9 cellular contexts compared by ENCODE assay signal in genomic region chr2:60992985-60993392, GRCh38. TPM values are rescaled to one million over a fixed set of nuclear protein-coding genes. Genes with fewer than 3 reads are reported as not detected.
A peak's percentile ranks its signal among the peaks of the same experiment; 100 is the strongest.
DNase-seq lines count a peak whose midpoint lies in the region; ATAC-seq and TF ChIP-seq lines count a peak whose summit lies in the region.
"Had no signal": no experiment of that assay in that cellular context is flagged by ENCODE, and none has a peak within 500 bp of the region (broad histone marks: within the 10 kb centered on the region; RNA-seq: fewer than 3 reads in every experiment).

No MANE protein-coding gene starts in this region.

- intact Hi-C loops in Right ventricle myocardium inferior (cut with DNase I) (no loop called here), upper lobe of right lung (cut with DNase I) (loop anchor here (10.0 kb wide), 1 partner anchor 278 kb away; no protein-coding TSS in a partner anchor), transverse colon (cut with DNase I; ENCODE audit: low total_unique reads) (no loop called here)
- intact Hi-C loops in activated CD8-positive, alpha-beta T cell treated with anti-CD3 and anti-CD28 coated beads for 36 hours (cut with micrococcal nuclease) = loop anchor here (10.0 kb wide), 1 partner anchor 108 kb away; the partner anchor contains the start of gene REL

- in situ Hi-C loops in transverse colon (cut with MboI; ENCODE audit: low pct_ligation_motif_present in 1 of 4, low pct_unique_long_range_greater_than_20kb in 1 of 4, low sequenced_read_pairs in 3 of 4) = loop anchor here (10.0 kb wide), 3 partner anchors 188 to 288 kb away; no protein-coding TSS in a partner anchor

- POLR2A ChIA-PET in activated CD8-positive, alpha-beta T cell treated with anti-CD3 and anti-CD28 coated beads for 36 hours (lab: Charles Lee) = interaction anchor here (1.1 kb wide), 1 partner anchor 23 kb away, joined by 3 read pairs; no protein-coding TSS in a partner anchor

- peak overlapping the region; percentile 80 for H3K27ac Mint-ChIP-seq in activated CD8-positive, alpha-beta T cell treated with anti-CD3 and anti-CD28 coated beads for 36 hours

- H3K27ac ChIP-seq in right atrium auricular region (no peak overlapping the region), upper lobe of right lung (no peak overlapping the region), SJCRH30 (no peak overlapping the region), transverse colon (peak overlapping the region in 2 of 4 donors; percentile 35 to 50)

- no peaks in the 10 kb centered on the region for H3K4me1 ChIP-seq in right atrium auricular region
- no peaks in the 10 kb centered on the region for H3K4me1 ChIP-seq in upper lobe of right lung
- no peaks in the 10 kb centered on the region for H3K4me1 ChIP-seq in SJCRH30
- no peaks in the 10 kb centered on the region for H3K4me1 ChIP-seq in transverse colon

- H3K4me3 ChIP-seq in right atrium auricular region (no peak overlapping the region), upper lobe of right lung (no peak overlapping the region), SJCRH30 (no peak overlapping the region), transverse colon (no peak overlapping the region)
- H3K4me3 ChIP-seq: BLaER1 treated with 17β-estradiol and CSF1 and Interleukin-3, amounts not matched to agents 10 nM and 100 nM had no signal

- H3K4me1 Mint-ChIP-seq in activated CD8-positive, alpha-beta T cell treated with anti-CD3 and anti-CD28 coated beads for 36 hours (ENCODE audit: low read depth) = peaks cover 11% of the 10 kb centered on the region

- H3K27me3 Mint-ChIP-seq in activated CD8-positive, alpha-beta T cell treated with anti-CD3 and anti-CD28 coated beads for 36 hours = no peaks in the 10 kb centered on the region

- H3K4me3 Mint-ChIP-seq in activated CD8-positive, alpha-beta T cell treated with anti-CD3 and anti-CD28 coated beads for 36 hours = no peak overlapping the region

- peaks cover 0 to 12% of the 10 kb centered on the region in 2 donors for H3K9me3 ChIP-seq in right atrium auricular region
- H3K9me3 ChIP-seq in upper lobe of right lung = peaks cover 12% of the 10 kb centered on the region
- H3K9me3 ChIP-seq in SJCRH30 (replicated peaks) = peaks cover 11% of the 10 kb centered on the region
- H3K9me3 ChIP-seq in transverse colon = peaks cover 0 to 6% of the 10 kb centered on the region in 2 donors

- H3K9me3 Mint-ChIP-seq in activated CD8-positive, alpha-beta T cell treated with anti-CD3 and anti-CD28 coated beads for 36 hours = peaks cover 5% of the 10 kb centered on the region

- CTCF ChIA-PET in activated CD8-positive, alpha-beta T cell treated with anti-CD3 and anti-CD28 coated beads for 36 hours (lab: Charles Lee) = interaction anchor here (1.0 to 3.2 kb wide), 3 partner anchors 188 to 285 kb away, joined by 4 to 13 read pairs (median 5); no protein-coding TSS in a partner anchor

- peak; percentile 50 for ATAC-seq in Right ventricle myocardium inferior
- ATAC-seq in HG03103 (IDR thresholded peaks at IDR 0.05; ENCODE audit: low read depth, unreplicated experiment) = peak; percentile 98
- peak; percentile 96 for ATAC-seq in activated CD8-positive, alpha-beta T cell treated with anti-CD3 and anti-CD28 coated beads for 36 hours
- peak; percentile 88 for ATAC-seq in upper lobe of right lung

- TF ChIP-seq CTCF in right atrium auricular region (IDR thresholded peaks at IDR 0.05) (no peak), upper lobe of right lung (IDR thresholded peaks at IDR 0.05) (no peak), transverse colon (IDR thresholded peaks at IDR 0.05) (no peak)
- no peak for TF ChIP-seq CTCF in activated CD8-positive, alpha-beta T cell treated with anti-CD3 and anti-CD28 coated beads for 36 hours (IDR thresholded peaks at IDR 0.05)

- no peaks in the 10 kb centered on the region for H3K36me3 ChIP-seq in right atrium auricular region
- no peaks in the 10 kb centered on the region for H3K36me3 ChIP-seq in upper lobe of right lung
- no peaks in the 10 kb centered on the region for H3K36me3 ChIP-seq in SJCRH30
- H3K36me3 ChIP-seq in transverse colon = no peaks in the 10 kb centered on the region

- WGBS in transverse colon (ENCODE audit: low coverage in 1 of 2), 2 donors = 66 to 94% methylated on average over 5 to 7 of the region's 7 CpGs

- DNase-seq in Right ventricle myocardium inferior (ENCODE audit: missing footprints) (no peak), right atrium auricular region (ENCODE audit: low spot score) (no peak), upper lobe of right lung (no peak), kidney tubule cell (ENCODE audit: low spot score) (no peak), SJCRH30 (no peak), transverse colon (no peak)
- DNase-seq in activated CD8-positive, alpha-beta T cell treated with anti-CD3 and anti-CD28 coated beads for 36 hours = peak; percentile 40

- H3K27me3 ChIP-seq in right atrium auricular region = no peaks in the 10 kb centered on the region
- H3K27me3 ChIP-seq in upper lobe of right lung = no peaks in the 10 kb centered on the region
- H3K27me3 ChIP-seq in SJCRH30 = no peaks in the 10 kb centered on the region
- no peaks in the 10 kb centered on the region for H3K27me3 ChIP-seq in transverse colon
- H3K27me3 ChIP-seq: BLaER1 treated with 17β-estradiol and CSF1 and Interleukin-3, amounts not matched to agents 10 nM and 100 nM had no signal

- no peak for TF ChIP-seq EP300 in transverse colon (IDR thresholded peaks at IDR 0.05; ENCODE audit: low read depth)

- TF ChIP-seq POLR2A in transverse colon (IDR thresholded peaks at IDR 0.05) = no peak

- peaks cover 10% of the 10 kb centered on the region for H3K36me3 Mint-ChIP-seq in activated CD8-positive, alpha-beta T cell treated with anti-CD3 and anti-CD28 coated beads for 36 hours (ENCODE audit: low read depth)

RNA-seq across cellular contexts. Expression of gene PEX13, which starts 24.5 kb away (rescaled TPM):
- 21.9 TPM for total RNA-seq in Right ventricle myocardium inferior
- total RNA-seq in right atrium auricular region = 10 to 100 TPM; 16.0 to 18.9 TPM
- total RNA-seq in activated CD8-positive, alpha-beta T cell treated with anti-CD3 and anti-CD28 coated beads for 36 hours = 10 to 100 TPM; 15.5 to 16.8 TPM
- 26.9 TPM for total RNA-seq in upper lobe of right lung
- total RNA-seq in SJCRH30 (2014; rRNA removed; shearing (Covaris generic)) = 37.9 and 40.0 TPM in 2 replicates
- 10 to 100 TPM; 20.2 to 44.1 (median 34.6) TPM for total RNA-seq in transverse colon

RNA-seq across cellular contexts. Expression of gene PUS10, which starts 25.1 kb away (rescaled TPM):
- 5.2 TPM for total RNA-seq in Right ventricle myocardium inferior
- total RNA-seq in right atrium auricular region = 1 to 10 TPM; 1.8 to 4.6 TPM
- total RNA-seq in activated CD8-positive, alpha-beta T cell treated with anti-CD3 and anti-CD28 coated beads for 36 hours = 1 to 10 TPM; 7.9 to 8.7 TPM
- total RNA-seq in upper lobe of right lung = 8.9 TPM
- total RNA-seq in SJCRH30 (2014; rRNA removed; shearing (Covaris generic)) = 8.9 and 9.0 TPM in 2 replicates
- 10 to 100 TPM in 3 of 4 donors, 1 to 10 TPM in 1; 3.8 to 26.4 (median 12.1) TPM for total RNA-seq in transverse colon

Comparison
In these comparisons a context has a peak if more than half of its experiments do, and no peak if none do; other contexts are left out.
1. intact Hi-C loops: an anchor here in activated CD8-positive, alpha-beta T cell treated with anti-CD3 and anti-CD28 coated beads for 36 hours (10.0 kb wide) and upper lobe of right lung (10.0 kb wide); none called in Right ventricle myocardium inferior and transverse colon.